Comparison of ENCODE assay signal across 8 cellular contexts in genomic region chr2:201642086-201642578, GRCh38. TPM values are rescaled to one million over a fixed set of nuclear protein-coding genes. Genes with fewer than 3 reads are reported as not detected.
DNase-seq lines count a peak whose midpoint lies in the region; ATAC-seq lines count a peak whose summit lies in the region.

No MANE protein-coding gene starts in this region.

- DNase-seq in Right ventricle myocardium inferior (ENCODE audit: missing footprints) (peak; percentile 69), cardiac septum (ENCODE audit: low spot score) (no peak), NOMO-1 treated with DMSO at 0.1 percent for 48 hours (lab: John Stamatoyannopoulos, UW; ENCODE audit: unreplicated experiment) (peak; percentile 71), ureter (ENCODE audit: low spot score) (no peak), cortex of kidney (lab: John Stamatoyannopoulos, UW) (no peak)

- H3K27ac ChIP-seq in duodenal mucosa (ENCODE audit: low read depth, low read length), result peak overlapping the region; percentile 54
- peak overlapping the region; percentile 94 for H3K27ac ChIP-seq in muscle layer of colon (ENCODE audit: low read depth, low read length)

- intact Hi-C loops in Right ventricle myocardium inferior (cut with DNase I) (loop anchor here (10.0 kb wide), 2 partner anchors 187 to 407 kb away; partner anchors contain the start of genes STRADB and TRAK2), cardiac septum (cut with DNase I) (loop anchor here (5.0 to 10.0 kb wide), 3 partner anchors 65 to 407 kb away; no protein-coding TSS in a partner anchor)

- H3K4me3 ChIP-seq in duodenal mucosa (ENCODE audit: low read depth in 1 of 2, low read length in 2 of 2), result peak overlapping the region; percentile 80 to 96
- peak overlapping the region; percentile 91 to 93 for H3K4me3 ChIP-seq in muscle layer of colon (ENCODE audit: low read depth in 1 of 2, low read length in 2 of 2)

- H3K9ac ChIP-seq in duodenal mucosa (ENCODE audit: low read depth in 1 of 2, low read length in 2 of 2) (peak overlapping the region; percentile 71 to 77), muscle layer of colon (ENCODE audit: low read length) (peak overlapping the region; percentile 82)

- ATAC-seq in Right ventricle myocardium inferior (no peak), HG03103 (IDR thresholded peaks at IDR 0.05; ENCODE audit: low read depth, unreplicated experiment) (peak; percentile 37)

- H3K9me3 ChIP-seq in duodenal mucosa (ENCODE audit: control insufficient read depth in 1 of 2, low read length in 2 of 2), result no peaks in the 10 kb centered on the region
- H3K9me3 ChIP-seq in muscle layer of colon (ENCODE audit: low read length), result no peaks in the 10 kb centered on the region

- no peaks in the 10 kb centered on the region for H3K27me3 ChIP-seq in duodenal mucosa (ENCODE audit: control insufficient read depth in 1 of 2, insufficient read depth in 2 of 2, low read length in 2 of 2)
- H3K27me3 ChIP-seq in muscle layer of colon (ENCODE audit: control insufficient read depth in 1 of 2, insufficient read depth in 2 of 2, low read length in 2 of 2), result no peaks in the 10 kb centered on the region

- H3K36me3 ChIP-seq in duodenal mucosa (ENCODE audit: control insufficient read depth in 1 of 2, insufficient read depth in 2 of 2, low read length in 2 of 2) (no peaks in the 10 kb centered on the region), muscle layer of colon (ENCODE audit: insufficient read depth, low read length) (peaks cover 7% of the 10 kb centered on the region)

- peaks cover 6 to 11% of the 10 kb centered on the region in 2 donors for H3K4me1 ChIP-seq in duodenal mucosa (ENCODE audit: control insufficient read depth in 1 of 2, insufficient read depth in 2 of 2, low read length in 2 of 2)
- H3K4me1 ChIP-seq in muscle layer of colon (ENCODE audit: insufficient read depth, low read length), result peaks cover 7% of the 10 kb centered on the region

RNA-seq across cellular contexts. Expression of gene TMEM237, which starts 1.2 kb away (rescaled TPM):
- 14.6 TPM for total RNA-seq in Right ventricle myocardium inferior
- 17.0 TPM for total RNA-seq in cardiac septum
- total RNA-seq in ureter, result 23.6 TPM

RNA-seq across cellular contexts. Expression of gene MPP4, which starts 56.3 kb away (rescaled TPM):
- total RNA-seq in Right ventricle myocardium inferior (not detected), cardiac septum (not detected), ureter (not detected)

Comparison
In these comparisons a context has a peak if more than half of its experiments do, and no peak if none do; other contexts are left out.
1. DNase-seq: peak in Right ventricle myocardium inferior (single experiment) and NOMO-1 treated with DMSO at 0.1 percent for 48 hours (single experiment); none in cardiac septum (single experiment), ureter (single experiment) and cortex of kidney (single experiment).